13 cellular contexts compared by ENCODE assay signal in genomic region chr22:30821863-30822215, GRCh38.
DNase-seq lines count a peak whose midpoint lies in the region; ATAC-seq, FAIRE-seq and TF ChIP-seq lines count a peak whose summit lies in the region.
"Had no signal": no experiment of that assay in that cellular context is flagged by ENCODE, and none has a peak within 500 bp of the region (broad histone marks: within the 10 kb centered on the region; RNA-seq: fewer than 3 reads in every experiment).

No MANE protein-coding gene starts in this region.

- DNase-seq in NT2/D1 (ENCODE audit: low read depth, low spot score) (no peak), esophagus muscularis mucosa (ENCODE audit: extremely low spot score) (no peak), osteoblast (ENCODE audit: insufficient read length, low spot score, missing footprints) (no peak), D721Med (ENCODE audit: insufficient read length, low spot score) (no peak), medulla oblongata (ENCODE audit: extremely low spot score) (no peak)
- DNase-seq: central memory CD4-positive, alpha-beta T cell; immature natural killer cell; NCI-H1694; small intestine had no signal

- H3K4me2 ChIP-seq in osteoblast (ENCODE audit: insufficient read depth, low read length) = peak overlapping the region; percentile 83

- peak overlapping the region; percentile 49 for H3K4me3 ChIP-seq in NT2/D1 (ENCODE audit: insufficient read length, low read depth)
- peak overlapping the region; percentile 38 to 54 (median 46) for H3K4me3 ChIP-seq in esophagus muscularis mucosa
- peak overlapping the region; percentile 74 for H3K4me3 ChIP-seq in osteoblast (ENCODE audit: insufficient read depth, low read length)

- TF ChIP-seq CTCF in C4-2B (conservative IDR thresholded peaks at IDR 0.05) = no peak
- no peak for TF ChIP-seq CTCF in esophagus muscularis mucosa (IDR thresholded peaks at IDR 0.05)
- TF ChIP-seq CTCF in osteoblast (IDR thresholded peaks at IDR 0.05; ENCODE audit: extremely low read depth, low read depth, low read length) = no peak
- TF ChIP-seq CTCF in D721Med (IDR thresholded peaks at IDR 0.05; ENCODE audit: insufficient read depth, missing control alignments) = no peak

- H3K36me3 ChIP-seq in NT2/D1 (ENCODE audit: insufficient read depth, insufficient read length, low read length) (no peaks in the 10 kb centered on the region), esophagus muscularis mucosa (no peaks in the 10 kb centered on the region), osteoblast (ENCODE audit: insufficient read depth, low read length) (no peaks in the 10 kb centered on the region)
- H3K36me3 ChIP-seq: SJSA1 had no signal

- no peak for ATAC-seq in GM21717 (IDR thresholded peaks at IDR 0.05; ENCODE audit: unreplicated experiment)
- ATAC-seq in HG02938 (IDR thresholded peaks at IDR 0.05; ENCODE audit: unreplicated experiment) = no peak

- peaks cover 4% of the 10 kb centered on the region for H4K20me1 ChIP-seq in osteoblast (ENCODE audit: insufficient read depth, low read length)

- H3K9ac ChIP-seq in NT2/D1 (ENCODE audit: insufficient read length, low read depth) = peak overlapping the region; percentile 82

- no peaks in the 10 kb centered on the region for H3K9me3 ChIP-seq in NT2/D1 (ENCODE audit: insufficient read depth, low read length)
- no peaks in the 10 kb centered on the region for H3K9me3 ChIP-seq in esophagus muscularis mucosa
- H3K9me3 ChIP-seq in osteoblast (ENCODE audit: low read depth, low read length) = no peaks in the 10 kb centered on the region
- H3K9me3 ChIP-seq: SJSA1 had no signal

- TF ChIP-seq POLR2A in esophagus muscularis mucosa (IDR thresholded peaks at IDR 0.05; ENCODE audit: low read depth) = no peak

- peak overlapping the region; percentile 42 for H3K27ac ChIP-seq in C4-2B
- H3K27ac ChIP-seq in esophagus muscularis mucosa (replicated peaks in 1 of 4) = no peak overlapping the region
- H3K27ac ChIP-seq in osteoblast (ENCODE audit: low read depth, low read length) = no peak overlapping the region
- H3K27ac ChIP-seq: SJSA1 had no signal

- no peak for TF ChIP-seq EP300 in esophagus muscularis mucosa (IDR thresholded peaks at IDR 0.05)

- FAIRE-seq in D721Med (lab: Jason Lieb, UNC) = no peak
- FAIRE-seq: small intestine had no signal

- WGBS in esophagus muscularis mucosa = 31% methylated on average over 8 of the region's 8 CpGs

- H3K4me1 ChIP-seq in NT2/D1 (ENCODE audit: insufficient read depth, insufficient read length) (peaks cover 4% of the 10 kb centered on the region), esophagus muscularis mucosa (peaks cover 10 to 14% (median 12%) of the 10 kb centered on the region in 4 donors), osteoblast (ENCODE audit: insufficient read depth, low read length) (peaks cover 11% of the 10 kb centered on the region)

- intact Hi-C loops in esophagus muscularis mucosa (cut with DNase I) = no loop called here

- H3K27me3 ChIP-seq in NT2/D1 (ENCODE audit: insufficient read depth, insufficient read length) (peaks cover 49% of the 10 kb centered on the region), esophagus muscularis mucosa (peaks cover 0 to 69% (median 17%) of the 10 kb centered on the region in 4 donors), osteoblast (ENCODE audit: insufficient read depth, low read length) (peaks cover 19% of the 10 kb centered on the region)

- H3K79me2 ChIP-seq in osteoblast (ENCODE audit: insufficient read depth, low read length) = no peaks in the 10 kb centered on the region

- peak overlapping the region; percentile 80 for H2AFZ ChIP-seq in osteoblast (ENCODE audit: low read length)
